ENCODE assay signal across 1 cellular context in genomic region chr11:33553486-33553885, GRCh38.
TF ChIP-seq lines count a peak whose summit lies in the region.

No MANE protein-coding gene starts in this region.

TF ChIP-seq in K562, 482 proteins besides CTCF, POLR2A, EP300 and RAD21:
- TF ChIP-seq NFE2 (IDR thresholded peaks at IDR 0.05; ENCODE audit: low read depth) (peak; percentile 51), C11orf30 (IDR thresholded peaks at IDR 0.05; ENCODE audit: low read depth) (0 out of 2 replicates have a peak, but pooled peaks have one; percentile 9), MAFG (tag; conservative IDR thresholded peaks at IDR 0.05) (0 out of 2 replicates have a peak, but pooled peaks have one; percentile 23), PKNOX1 (IDR thresholded peaks at IDR 0.05) (peak; percentile 70), MEIS2 (IDR thresholded peaks at IDR 0.05; ENCODE audit: partially characterized antibody) (peak; percentile 79), PBX2 (CRISPR knock-in tag; IDR thresholded peaks at IDR 0.05; ENCODE audit: low read depth) (no peak), PBX2 (tag; conservative IDR thresholded peaks at IDR 0.05; ENCODE audit: low read depth) (peak; percentile 46; the same call in 1 of the 2 replicates), IRF9 (tag; IDR thresholded peaks at IDR 0.05) (no peak), ZBTB17 (CRISPR knock-in tag; IDR thresholded peaks at IDR 0.05) (no peak)
